In the genomic region with DNA sequence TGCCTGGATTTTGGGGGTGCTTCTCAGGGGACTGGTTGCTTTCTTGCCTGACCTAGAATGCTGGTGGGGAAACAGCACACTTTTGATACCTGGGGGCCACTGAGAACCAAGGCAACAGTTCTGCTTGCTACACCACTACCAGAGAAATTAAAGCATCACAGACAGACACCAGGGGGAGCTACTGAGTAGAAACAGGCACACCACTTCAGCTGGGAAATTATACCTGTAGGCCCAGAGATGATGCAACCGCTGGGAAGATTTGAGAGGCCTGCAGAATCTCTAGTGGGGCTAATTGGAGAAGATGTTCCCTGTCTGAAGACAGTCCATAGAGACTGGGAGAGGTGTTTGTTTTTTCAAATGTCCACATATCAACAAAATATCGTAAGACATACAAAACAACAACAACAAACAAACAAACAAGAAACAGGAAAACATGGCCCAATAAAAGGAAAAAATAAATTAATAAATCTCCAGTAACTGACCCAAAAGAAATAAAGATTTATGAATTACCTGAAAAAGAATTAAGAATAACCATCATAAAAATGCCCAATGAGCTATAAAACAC, we compare ENCODE assay signal across 8 cellular contexts.
DNase-seq lines count a peak whose midpoint lies in the region; ATAC-seq and TF ChIP-seq lines count a peak whose summit lies in the region.

No MANE protein-coding gene starts in this region.

- H3K4me1 ChIP-seq in left ventricle myocardium inferior, result no peaks in the 10 kb centered on the region

- H3K4me3 ChIP-seq in left ventricle myocardium inferior (no peak overlapping the region), retinal pigment epithelial cell (ENCODE audit: low read length) (no peak overlapping the region)

- H3K36me3 ChIP-seq in left ventricle myocardium inferior, result no peaks in the 10 kb centered on the region

- TF ChIP-seq CTCF in left ventricle myocardium inferior (IDR thresholded peaks at IDR 0.05; ENCODE audit: borderline replicate concordance) (peak; percentile 71), retinal pigment epithelial cell (conservative IDR thresholded peaks at IDR 0.05; ENCODE audit: low read depth, low read length) (peak; percentile 72)

- H3K27ac ChIP-seq in left ventricle myocardium inferior (replicated peaks), result no peak overlapping the region

- no peaks in the 10 kb centered on the region for H3K9me3 ChIP-seq in left ventricle myocardium inferior (replicated peaks)

- DNase-seq in Right ventricle myocardium superior, result no peak
- no peak for DNase-seq in cardiac septum (ENCODE audit: low spot score)
- DNase-seq in NCI-H460 (ENCODE audit: extremely low read depth, low read depth), result peak; percentile 86
- DNase-seq in activated CD8-positive, alpha-beta memory T cell treated with anti-CD3 and anti-CD28 coated beads, Interleukin-2, amount 50 U/mL, for 24 hours (ENCODE audit: extremely low read depth), result peak; percentile 2
- DNase-seq in left ventricle myocardium inferior, result no peak
- peak; percentile 5 for DNase-seq in retinal pigment epithelial cell (ENCODE audit: low read depth)

- intact Hi-C loops in Right ventricle myocardium superior (cut with DNase I), result no loop called here
- intact Hi-C loops in cardiac septum (cut with DNase I), result loop anchor here (2.0 kb wide), 1 partner anchor 34 kb away; no protein-coding TSS in a partner anchor
- intact Hi-C loops in left ventricle myocardium inferior (cut with micrococcal nuclease), result no loop called here

- ATAC-seq in Right ventricle myocardium superior (ENCODE audit: poor library complexity), result peak; percentile 62
- peak; percentile 76 for ATAC-seq in HG03175 (IDR thresholded peaks at IDR 0.05; ENCODE audit: unreplicated experiment)
- no peak for ATAC-seq in HG03460 (IDR thresholded peaks at IDR 0.05; ENCODE audit: unreplicated experiment)

- H3K27me3 ChIP-seq in left ventricle myocardium inferior (ENCODE audit: low read depth), result no peaks in the 10 kb centered on the region

Comparison
In these comparisons a context has a peak if more than half of its experiments do, and no peak if none do; other contexts are left out.
1. DNase-seq: peak in NCI-H460 (single experiment), activated CD8-positive, alpha-beta memory T cell treated with anti-CD3 and anti-CD28 coated beads, Interleukin-2, amount 50 U/mL, for 24 hours (single experiment) and retinal pigment epithelial cell (single experiment); none in Right ventricle myocardium superior (single experiment), cardiac septum (single experiment) and left ventricle myocardium inferior (single experiment).